Comparison of ENCODE assay signal across 2 cellular contexts in the genomic region with DNA sequence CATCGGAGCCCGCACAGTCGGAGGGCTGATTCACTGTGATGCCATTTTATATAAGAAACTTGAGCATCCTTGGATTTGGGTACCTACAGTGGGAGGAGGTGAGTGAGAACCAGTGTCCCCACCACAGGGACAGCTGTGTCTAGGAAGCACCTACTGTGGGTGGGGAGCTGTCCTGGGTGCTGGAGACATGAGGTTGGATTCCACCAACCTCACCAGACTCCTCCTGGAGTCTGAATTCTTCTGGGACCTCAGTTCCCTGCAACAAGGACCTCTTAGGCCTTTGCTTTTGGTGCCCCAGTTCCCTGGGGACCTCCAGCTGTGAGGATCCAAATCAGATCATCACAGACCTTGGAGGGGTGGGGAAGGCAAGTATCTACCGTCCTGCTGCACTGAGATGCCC.
TF ChIP-seq lines count a peak whose summit lies in the region.

No MANE protein-coding gene starts in this region.

TF ChIP-seq in SK-N-SH, 30 proteins besides CTCF, POLR2A, EP300 and RAD21 (continued from another document):
- TF ChIP-seq, protein P1, sequence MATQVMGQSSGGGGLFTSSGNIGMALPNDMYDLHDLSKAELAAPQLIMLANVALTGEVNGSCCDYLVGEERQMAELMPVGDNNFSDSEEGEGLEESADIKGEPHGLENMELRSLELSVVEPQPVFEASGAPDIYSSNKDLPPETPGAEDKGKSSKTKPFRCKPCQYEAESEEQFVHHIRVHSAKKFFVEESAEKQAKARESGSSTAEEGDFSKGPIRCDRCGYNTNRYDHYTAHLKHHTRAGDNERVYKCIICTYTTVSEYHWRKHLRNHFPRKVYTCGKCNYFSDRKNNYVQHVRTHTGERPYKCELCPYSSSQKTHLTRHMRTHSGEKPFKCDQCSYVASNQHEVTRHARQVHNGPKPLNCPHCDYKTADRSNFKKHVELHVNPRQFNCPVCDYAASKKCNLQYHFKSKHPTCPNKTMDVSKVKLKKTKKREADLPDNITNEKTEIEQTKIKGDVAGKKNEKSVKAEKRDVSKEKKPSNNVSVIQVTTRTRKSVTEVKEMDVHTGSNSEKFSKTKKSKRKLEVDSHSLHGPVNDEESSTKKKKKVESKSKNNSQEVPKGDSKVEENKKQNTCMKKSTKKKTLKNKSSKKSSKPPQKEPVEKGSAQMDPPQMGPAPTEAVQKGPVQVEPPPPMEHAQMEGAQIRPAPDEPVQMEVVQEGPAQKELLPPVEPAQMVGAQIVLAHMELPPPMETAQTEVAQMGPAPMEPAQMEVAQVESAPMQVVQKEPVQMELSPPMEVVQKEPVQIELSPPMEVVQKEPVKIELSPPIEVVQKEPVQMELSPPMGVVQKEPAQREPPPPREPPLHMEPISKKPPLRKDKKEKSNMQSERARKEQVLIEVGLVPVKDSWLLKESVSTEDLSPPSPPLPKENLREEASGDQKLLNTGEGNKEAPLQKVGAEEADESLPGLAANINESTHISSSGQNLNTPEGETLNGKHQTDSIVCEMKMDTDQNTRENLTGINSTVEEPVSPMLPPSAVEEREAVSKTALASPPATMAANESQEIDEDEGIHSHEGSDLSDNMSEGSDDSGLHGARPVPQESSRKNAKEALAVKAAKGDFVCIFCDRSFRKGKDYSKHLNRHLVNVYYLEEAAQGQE (IDR thresholded peaks at IDR 0.05; ENCODE audit: low read depth, low read length), result 0 out of 2 replicates have a peak, but pooled peaks have one; percentile 47
- TF ChIP-seq POLR2AphosphoS5 (IDR thresholded peaks at IDR 0.05; ENCODE audit: low read depth, low read length), result no peak
TF ChIP-seq in SK-N-SH: peak in this region for 1.

TF ChIP-seq in SK-N-SH treated with all-trans-retinoic acid at 6 μM for 48 hours, 23 proteins besides CTCF, POLR2A, EP300 and RAD21 (continued from another document):
- TF ChIP-seq ZFP3 (CRISPR knock-in tag; IDR thresholded peaks at IDR 0.05) (no peak), PPARA (CRISPR knock-in tag; IDR thresholded peaks at IDR 0.05; ENCODE audit: borderline replicate concordance) (no peak), SNAI2 (CRISPR knock-in tag; IDR thresholded peaks at IDR 0.05) (no peak), GLIS3 (CRISPR knock-in tag; IDR thresholded peaks at IDR 0.05) (no peak), TOX (CRISPR knock-in tag; IDR thresholded peaks at IDR 0.05; ENCODE audit: borderline replicate concordance) (no peak), ZNF565 (CRISPR knock-in tag; conservative IDR thresholded peaks at IDR 0.05; ENCODE audit: low read depth) (no peak), OSR1 (CRISPR knock-in tag; IDR thresholded peaks at IDR 0.05) (no peak), ZNF8 (CRISPR knock-in tag; IDR thresholded peaks at IDR 0.05) (no peak), RARB (CRISPR knock-in tag; IDR thresholded peaks at IDR 0.05) (no peak), ZNF70 (CRISPR knock-in tag; IDR thresholded peaks at IDR 0.05) (no peak)
- TF ChIP-seq, protein P2, sequence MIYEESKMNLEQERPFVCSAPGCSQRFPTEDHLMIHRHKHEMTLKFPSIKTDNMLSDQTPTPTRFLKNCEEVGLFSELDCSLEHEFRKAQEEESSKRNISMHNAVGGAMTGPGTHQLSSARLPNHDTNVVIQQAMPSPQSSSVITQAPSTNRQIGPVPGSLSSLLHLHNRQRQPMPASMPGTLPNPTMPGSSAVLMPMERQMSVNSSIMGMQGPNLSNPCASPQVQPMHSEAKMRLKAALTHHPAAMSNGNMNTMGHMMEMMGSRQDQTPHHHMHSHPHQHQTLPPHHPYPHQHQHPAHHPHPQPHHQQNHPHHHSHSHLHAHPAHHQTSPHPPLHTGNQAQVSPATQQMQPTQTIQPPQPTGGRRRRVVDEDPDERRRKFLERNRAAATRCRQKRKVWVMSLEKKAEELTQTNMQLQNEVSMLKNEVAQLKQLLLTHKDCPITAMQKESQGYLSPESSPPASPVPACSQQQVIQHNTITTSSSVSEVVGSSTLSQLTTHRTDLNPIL (CRISPR knock-in tag; IDR thresholded peaks at IDR 0.05; ENCODE audit: low read depth), result no peak
- TF ChIP-seq, protein P3, sequence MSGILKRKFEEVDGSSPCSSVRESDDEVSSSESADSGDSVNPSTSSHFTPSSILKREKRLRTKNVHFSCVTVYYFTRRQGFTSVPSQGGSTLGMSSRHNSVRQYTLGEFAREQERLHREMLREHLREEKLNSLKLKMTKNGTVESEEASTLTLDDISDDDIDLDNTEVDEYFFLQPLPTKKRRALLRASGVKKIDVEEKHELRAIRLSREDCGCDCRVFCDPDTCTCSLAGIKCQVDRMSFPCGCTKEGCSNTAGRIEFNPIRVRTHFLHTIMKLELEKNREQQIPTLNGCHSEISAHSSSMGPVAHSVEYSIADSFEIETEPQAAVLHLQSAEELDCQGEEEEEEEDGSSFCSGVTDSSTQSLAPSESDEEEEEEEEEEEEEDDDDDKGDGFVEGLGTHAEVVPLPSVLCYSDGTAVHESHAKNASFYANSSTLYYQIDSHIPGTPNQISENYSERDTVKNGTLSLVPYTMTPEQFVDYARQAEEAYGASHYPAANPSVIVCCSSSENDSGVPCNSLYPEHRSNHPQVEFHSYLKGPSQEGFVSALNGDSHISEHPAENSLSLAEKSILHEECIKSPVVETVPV (CRISPR knock-in tag; IDR thresholded peaks at IDR 0.05), result no peak
- TF ChIP-seq, protein P4, sequence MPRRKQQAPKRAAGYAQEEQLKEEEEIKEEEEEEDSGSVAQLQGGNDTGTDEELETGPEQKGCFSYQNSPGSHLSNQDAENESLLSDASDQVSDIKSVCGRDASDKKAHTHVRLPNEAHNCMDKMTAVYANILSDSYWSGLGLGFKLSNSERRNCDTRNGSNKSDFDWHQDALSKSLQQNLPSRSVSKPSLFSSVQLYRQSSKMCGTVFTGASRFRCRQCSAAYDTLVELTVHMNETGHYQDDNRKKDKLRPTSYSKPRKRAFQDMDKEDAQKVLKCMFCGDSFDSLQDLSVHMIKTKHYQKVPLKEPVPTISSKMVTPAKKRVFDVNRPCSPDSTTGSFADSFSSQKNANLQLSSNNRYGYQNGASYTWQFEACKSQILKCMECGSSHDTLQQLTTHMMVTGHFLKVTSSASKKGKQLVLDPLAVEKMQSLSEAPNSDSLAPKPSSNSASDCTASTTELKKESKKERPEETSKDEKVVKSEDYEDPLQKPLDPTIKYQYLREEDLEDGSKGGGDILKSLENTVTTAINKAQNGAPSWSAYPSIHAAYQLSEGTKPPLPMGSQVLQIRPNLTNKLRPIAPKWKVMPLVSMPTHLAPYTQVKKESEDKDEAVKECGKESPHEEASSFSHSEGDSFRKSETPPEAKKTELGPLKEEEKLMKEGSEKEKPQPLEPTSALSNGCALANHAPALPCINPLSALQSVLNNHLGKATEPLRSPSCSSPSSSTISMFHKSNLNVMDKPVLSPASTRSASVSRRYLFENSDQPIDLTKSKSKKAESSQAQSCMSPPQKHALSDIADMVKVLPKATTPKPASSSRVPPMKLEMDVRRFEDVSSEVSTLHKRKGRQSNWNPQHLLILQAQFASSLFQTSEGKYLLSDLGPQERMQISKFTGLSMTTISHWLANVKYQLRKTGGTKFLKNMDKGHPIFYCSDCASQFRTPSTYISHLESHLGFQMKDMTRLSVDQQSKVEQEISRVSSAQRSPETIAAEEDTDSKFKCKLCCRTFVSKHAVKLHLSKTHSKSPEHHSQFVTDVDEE (CRISPR knock-in tag; IDR thresholded peaks at IDR 0.05), result no peak
- TF ChIP-seq, protein P5, sequence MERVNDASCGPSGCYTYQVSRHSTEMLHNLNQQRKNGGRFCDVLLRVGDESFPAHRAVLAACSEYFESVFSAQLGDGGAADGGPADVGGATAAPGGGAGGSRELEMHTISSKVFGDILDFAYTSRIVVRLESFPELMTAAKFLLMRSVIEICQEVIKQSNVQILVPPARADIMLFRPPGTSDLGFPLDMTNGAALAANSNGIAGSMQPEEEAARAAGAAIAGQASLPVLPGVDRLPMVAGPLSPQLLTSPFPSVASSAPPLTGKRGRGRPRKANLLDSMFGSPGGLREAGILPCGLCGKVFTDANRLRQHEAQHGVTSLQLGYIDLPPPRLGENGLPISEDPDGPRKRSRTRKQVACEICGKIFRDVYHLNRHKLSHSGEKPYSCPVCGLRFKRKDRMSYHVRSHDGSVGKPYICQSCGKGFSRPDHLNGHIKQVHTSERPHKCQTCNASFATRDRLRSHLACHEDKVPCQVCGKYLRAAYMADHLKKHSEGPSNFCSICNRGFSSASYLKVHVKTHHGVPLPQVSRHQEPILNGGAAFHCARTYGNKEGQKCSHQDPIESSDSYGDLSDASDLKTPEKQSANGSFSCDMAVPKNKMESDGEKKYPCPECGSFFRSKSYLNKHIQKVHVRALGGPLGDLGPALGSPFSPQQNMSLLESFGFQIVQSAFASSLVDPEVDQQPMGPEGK (CRISPR knock-in tag; IDR thresholded peaks at IDR 0.05; ENCODE audit: borderline replicate concordance), result no peak
